13 cellular contexts compared by ENCODE assay signal in genomic region chr10:90418869-90419652, GRCh38.
DNase-seq lines count a peak whose midpoint lies in the region; ATAC-seq and TF ChIP-seq lines count a peak whose summit lies in the region.
"Had no signal": no experiment of that assay in that cellular context is flagged by ENCODE, and none has a peak within 500 bp of the region (broad histone marks: within the 10 kb centered on the region; RNA-seq: fewer than 3 reads in every experiment).

No MANE protein-coding gene starts in this region.

- ATAC-seq in HCT116, result no peak
- ATAC-seq in RWPE2 (ENCODE audit: low read depth), result peak; percentile 100
- no peak for ATAC-seq in HG03025 (IDR thresholded peaks at IDR 0.05; ENCODE audit: low FRiP score, unreplicated experiment)
- ATAC-seq: K562; natural killer cell treated with Interleukin-12 subunit alpha and Interleukin-12 subunit beta and Interleukin-15 and Interleukin-18, amount 100 ng/mL, for 72 hours had no signal

- no peaks in the 10 kb centered on the region for H3K9me2 ChIP-seq in HCT116 (ENCODE audit: insufficient read depth)

- H3K4me1 ChIP-seq in HCT116 (ENCODE audit: control insufficient read depth in 1 of 2, insufficient read depth in 2 of 2, low read length in 2 of 2) (peaks cover 0 to 9% of the 10 kb centered on the region in 2 experiments; a peak in 1 of 4 replicates), RWPE2 (ENCODE audit: insufficient read depth, poor library complexity, severe bottlenecking) (peaks cover 42% of the 10 kb centered on the region)

- intact Hi-C loops in HCT116 (cut with micrococcal nuclease), result no loop called here

- H3K4me2 ChIP-seq in HCT116 (ENCODE audit: low read length), result peak overlapping the region; percentile 6; the same call in 1 of the 2 replicates

- CTCF ChIA-PET in HCT116 (lab: Charles Lee), result no interaction called here

- TF ChIP-seq POLR2A in HCT116 (IDR thresholded peaks at IDR 0.05; ENCODE audit: borderline replicate concordance, extremely low read depth, insufficient read depth, insufficient read length), result no peak

- POLR2A ChIA-PET in HCT116 (lab: Charles Lee), result no interaction called here

- H3K9me3 ChIP-seq in HCT116 (ENCODE audit: control insufficient read depth in 1 of 2, insufficient read depth in 1 of 2, low read depth in 1 of 2, low read length in 2 of 2) (no peaks in the 10 kb centered on the region), RWPE2 (ENCODE audit: severe bottlenecking) (no peaks in the 10 kb centered on the region)

- TF ChIP-seq CTCF in HCT116 (IDR thresholded peaks at IDR 0.05 in 2 of 3, conservative IDR thresholded peaks at IDR 0.05 in 1 of 3; ENCODE audit: borderline replicate concordance in 1 of 3, insufficient read depth in 1 of 3, low read depth in 2 of 3, low read length in 2 of 3) (no peak), RWPE2 (IDR thresholded peaks at IDR 0.05; ENCODE audit: poor library complexity, severe bottlenecking) (no peak)

- H3K27me3 ChIP-seq in HCT116 (ENCODE audit: insufficient read depth, low read length), result no peaks in the 10 kb centered on the region
- H3K27me3 ChIP-seq in RWPE2 (ENCODE audit: insufficient read depth, poor library complexity, severe bottlenecking), result no peaks in the 10 kb centered on the region

- RAD21 ChIA-PET in HCT116 (lab: Charles Lee; ENCODE audit: low non-redundant PET in 1 of 2, low total read pairs in 2 of 2, uncharacterized antibody in 2 of 2, unreplicated experiment in 2 of 2), result no interaction called here

- H4K20me1 ChIP-seq in HCT116 (ENCODE audit: insufficient read depth), result no peaks in the 10 kb centered on the region

- peak overlapping the region; percentile 14 for H2AFZ ChIP-seq in HCT116 (ENCODE audit: low read depth, low read length, poor library complexity, severe bottlenecking)

- no peak overlapping the region for H3K4me3 ChIP-seq in HCT116 (replicated peaks in 1 of 2; ENCODE audit: low read depth in 1 of 2, low read length in 2 of 2)
- H3K4me3 ChIP-seq in RWPE2 (ENCODE audit: severe bottlenecking), result no peak overlapping the region
- no peak overlapping the region for H3K4me3 ChIP-seq in skeletal muscle cell (ENCODE audit: low read depth, low read length)
- H3K4me3 ChIP-seq: K562 had no signal

- H3K79me2 ChIP-seq in HCT116 (ENCODE audit: insufficient read depth, low read length), result no peaks in the 10 kb centered on the region

- BruUV-seq in HCT116 (replicated peaks; lab: Mats Ljungman, UMichigan), result no TSS peak

- no peak for TF ChIP-seq RAD21 in HCT116 (IDR thresholded peaks at IDR 0.05; ENCODE audit: low read depth)

- no peak overlapping the region for H3K27ac ChIP-seq in HCT116 (ENCODE audit: low read depth, low read length)
- H3K27ac ChIP-seq in RWPE2 (ENCODE audit: poor library complexity, severe bottlenecking), result peak overlapping the region; percentile 85

- H3K9ac ChIP-seq in HCT116 (ENCODE audit: low read length), result no peak overlapping the region

- peak; percentile 8 for DNase-seq in HCT116 (ENCODE audit: low read depth, low spot score)
- DNase-seq in RWPE2 (ENCODE audit: low spot score), result peak; percentile 72
- peak; percentile 91 for DNase-seq in fibroblast of peridontal ligament (ENCODE audit: extremely low read depth)
- DNase-seq in skeletal muscle cell (ENCODE audit: low read depth), result peak; percentile 88
- no peak for DNase-seq in SKM-1 treated with dmso at 0.1 percent for 144 hours (lab: John Stamatoyannopoulos, UW; ENCODE audit: unreplicated experiment)
- DNase-seq in GM19238 (ENCODE audit: insufficient read length, low spot score), result no peak
- no peak for DNase-seq in globus pallidus (ENCODE audit: low spot score)
- DNase-seq: activated CD4-positive, alpha-beta T cell treated with anti-CD3 and anti-CD28 coated beads for 4 hours; activated naive CD4-positive, alpha-beta T cell treated with anti-CD3 and anti-CD28 coated beads for 36 hours; stimulated activated CD4-positive, alpha-beta T cell treated with anti-CD3 and anti-CD28 coated beads, Interleukin-1b, Interleukin-23, amount 100 ng/mL, for 48 hours had no signal

- H3K36me3 ChIP-seq in HCT116 (ENCODE audit: control insufficient read depth in 1 of 2, insufficient read depth in 2 of 2, low read length in 2 of 2), result no peaks in the 10 kb centered on the region
- H3K36me3 ChIP-seq in RWPE2 (ENCODE audit: low read depth), result no peaks in the 10 kb centered on the region

TF ChIP-seq in HCT116, 20 proteins besides CTCF, POLR2A, EP300 and RAD21:
- peak; percentile 37; the same call in 1 of the 2 replicates for TF ChIP-seq FOSL1 (IDR thresholded peaks at IDR 0.05; ENCODE audit: low read depth)
- no peak for TF ChIP-seq MAX (IDR thresholded peaks at IDR 0.05)
- peak; percentile 35; the same call in 1 of the 2 replicates for TF ChIP-seq JUND (IDR thresholded peaks at IDR 0.05)
- no peak for TF ChIP-seq YY1 (IDR thresholded peaks at IDR 0.05; ENCODE audit: extremely low read depth, insufficient replicate concordance, low read depth, low read length)

Comparison
In these comparisons a context has a peak if more than half of its experiments do, and no peak if none do; other contexts are left out.
1. DNase-seq: peak in HCT116 (single experiment), RWPE2 (single experiment), fibroblast of peridontal ligament (single experiment) and skeletal muscle cell (single experiment); none in SKM-1 treated with dmso at 0.1 percent for 144 hours (single experiment), GM19238 (single experiment) and globus pallidus (single experiment).